ENCODE assay signal across 8 cellular contexts in the genomic region with DNA sequence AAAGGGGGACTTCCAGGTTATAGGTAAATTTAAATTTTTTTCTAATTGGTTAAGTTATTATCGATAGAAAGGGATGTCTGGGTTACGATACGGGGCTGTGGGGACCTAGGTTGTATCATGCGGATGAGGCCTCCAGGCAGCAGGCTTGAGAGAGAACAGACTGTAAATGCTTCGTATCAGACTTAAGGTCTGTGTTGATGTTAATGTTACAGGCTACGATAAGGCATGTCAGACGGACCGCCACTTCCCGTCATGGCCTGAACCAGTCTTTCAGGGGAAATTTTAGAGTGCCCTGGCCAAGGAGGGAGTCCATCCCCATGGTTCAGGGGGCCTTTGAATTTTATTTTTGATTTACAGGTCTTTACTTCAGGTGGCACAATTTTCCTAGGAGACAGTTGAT. TPM values are rescaled to one million over a fixed set of nuclear protein-coding genes. Genes with fewer than 3 reads are reported as not detected.
DNase-seq lines count a peak whose midpoint lies in the region; ATAC-seq, FAIRE-seq and TF ChIP-seq lines count a peak whose summit lies in the region.

No MANE protein-coding gene starts in this region.

- POLR2A ChIA-PET in HepG2 (lab: Yijun Ruan, JAX) = no interaction called here

- DNase-seq in right lobe of liver = no peak
- DNase-seq in HepG2 (ENCODE audit: low spot score) = no peak
- peak in 1 of 4 donors; percentile 30 for DNase-seq in body of pancreas
- no peak for DNase-seq in naive B cell
- no peak for DNase-seq in stimulated activated CD4-positive, alpha-beta T cell treated with anti-CD3 and anti-CD28 coated beads, Interleukin-1b, Interleukin-23, amount 100 ng/mL, for 48 hours
- DNase-seq in DMS53 (lab: John Stamatoyannopoulos, UW) = no peak

- no peak overlapping the region for H3K9ac ChIP-seq in HepG2 (ENCODE audit: insufficient read depth, low read depth, low read length)

- FAIRE-seq in HepG2 (lab: Jason Lieb, UNC) = no peak

- H3K9me3 Mint-ChIP-seq in naive B cell = no peaks in the 10 kb centered on the region

- H3K27ac ChIP-seq in right lobe of liver = peak overlapping the region; percentile 67 to 74 (median 68)
- H3K27ac ChIP-seq in HepG2 (ENCODE audit: extremely low read length, insufficient read depth, low read length) = no peak overlapping the region
- peak overlapping the region in 3 of 4 donors; percentile 21 to 78 (median 65) for H3K27ac ChIP-seq in body of pancreas

- H3K36me3 Mint-ChIP-seq in naive B cell = no peaks in the 10 kb centered on the region

- no TSS peak for BruUV-seq in HepG2 (replicated peaks; lab: Mats Ljungman, UMichigan)

- H3K4me1 Mint-ChIP-seq in naive B cell = peaks cover 56 to 85% (median 78%) of the 10 kb centered on the region in 3 donors

- no peaks in the 10 kb centered on the region for H4K20me1 ChIP-seq in HepG2 (ENCODE audit: insufficient read depth, low read length)

- H3K4me3 ChIP-seq in right lobe of liver (no peak overlapping the region), HepG2 (replicated peaks in 1 of 3; ENCODE audit: insufficient read depth in 1 of 3, low read depth in 2 of 3, low read length in 3 of 3) (no peak overlapping the region), body of pancreas (no peak overlapping the region)

- intact Hi-C loops in right lobe of liver (cut with DNase I) (no loop called here), HepG2 (cut with micrococcal nuclease; ENCODE audit: unreplicated experiment) (no loop called here), body of pancreas (cut with DNase I) (no loop called here)

- no peak overlapping the region for H2AFZ ChIP-seq in HepG2 (ENCODE audit: low read length)

- peak overlapping the region; percentile 93 to 98 (median 96) for H3K27ac Mint-ChIP-seq in naive B cell

- H3K27me3 Mint-ChIP-seq in naive B cell = no peaks in the 10 kb centered on the region

- peaks cover 0 to 37% (median 13%) of the 10 kb centered on the region in 4 donors for H3K4me1 ChIP-seq in right lobe of liver
- peaks cover 35% of the 10 kb centered on the region for H3K4me1 ChIP-seq in HepG2 (ENCODE audit: insufficient read depth, low read length)
- H3K4me1 ChIP-seq in body of pancreas = peaks cover 45% of the 10 kb centered on the region

- H3K27me3 ChIP-seq in right lobe of liver = no peaks in the 10 kb centered on the region
- H3K27me3 ChIP-seq in HepG2 (ENCODE audit: control insufficient read depth in 1 of 2, insufficient read depth in 2 of 2, low read length in 2 of 2) = peaks cover 0 to 64% of the 10 kb centered on the region in 2 experiments; a peak in 4 of 5 replicates
- no peaks in the 10 kb centered on the region for H3K27me3 ChIP-seq in body of pancreas

- WGBS in right lobe of liver (ENCODE audit: insufficient coverage, low coverage, low lambda C conversion rate, missing lambda C conversion rate) = 63% methylated on average over 9 of the region's 9 CpGs
- WGBS in HepG2 (ENCODE audit: low lambda C conversion rate) = 80% methylated on average over 9 of the region's 9 CpGs
- 51 to 54% methylated on average over 9 of the region's 9 CpGs for WGBS in body of pancreas, 2 donors

- no peak for TF ChIP-seq POLR2A in right lobe of liver (IDR thresholded peaks at IDR 0.05)
- TF ChIP-seq POLR2A in HepG2 (IDR thresholded peaks at IDR 0.05; ENCODE audit: insufficient read depth in 1 of 2, low read depth in 2 of 2, low read length in 2 of 2) = no peak
- TF ChIP-seq POLR2A in body of pancreas (IDR thresholded peaks at IDR 0.05) = no peak

- no peak overlapping the region for H3K4me2 ChIP-seq in HepG2 (ENCODE audit: low read depth, low read length)

- CTCF ChIA-PET in HepG2 (lab: Yijun Ruan, JAX; ENCODE audit: low intra/inter-chr PET ratio, low total read pairs) = no interaction called here

- TF ChIP-seq RAD21 in HepG2 (CRISPR knock-in tag; IDR thresholded peaks at IDR 0.05) = no peak

- in situ Hi-C loops in HepG2 (cut with HindIII; ENCODE audit: extremely low pct_ligation_motif_present, low pct_unique_long_range_greater_than_20kb) = no loop called here

- no peaks in the 10 kb centered on the region for H3K36me3 ChIP-seq in right lobe of liver
- H3K36me3 ChIP-seq in HepG2 (replicated peaks in 1 of 2; ENCODE audit: control insufficient read depth in 1 of 2, insufficient read depth in 2 of 2, low read length in 2 of 2) = no peaks in the 10 kb centered on the region
- no peaks in the 10 kb centered on the region for H3K36me3 ChIP-seq in body of pancreas (replicated peaks in 1 of 2; ENCODE audit: insufficient read depth in 1 of 2, low read depth in 2 of 2)

- H3K9me3 ChIP-seq in right lobe of liver (no peaks in the 10 kb centered on the region), HepG2 (ENCODE audit: low read length) (no peaks in the 10 kb centered on the region), body of pancreas (no peaks in the 10 kb centered on the region)

- ATAC-seq in right lobe of liver (peak in 2 of 4 donors; percentile 3 to 8), HepG2 (no peak), body of pancreas (no peak), naive B cell (ENCODE audit: low read depth in 2 of 2) (no peak), GM21529 (IDR thresholded peaks at IDR 0.05; ENCODE audit: unreplicated experiment) (no peak), GM18907 (IDR thresholded peaks at IDR 0.05; ENCODE audit: unreplicated experiment) (no peak)

- H3K4me3 Mint-ChIP-seq in naive B cell = peak overlapping the region in 7 of 8 donors; percentile 76 to 89 (median 85)

- TF ChIP-seq CTCF in right lobe of liver (IDR thresholded peaks at IDR 0.05) = no peak
- no peak for TF ChIP-seq CTCF in HepG2 (CRISPR knock-in tag; IDR thresholded peaks at IDR 0.05)
- TF ChIP-seq CTCF in body of pancreas (IDR thresholded peaks at IDR 0.05) = no peak

- H3K79me2 ChIP-seq in HepG2 (ENCODE audit: insufficient read depth, low read length) = no peaks in the 10 kb centered on the region

- no peak for TF ChIP-seq EP300 in HepG2 (IDR thresholded peaks at IDR 0.05; ENCODE audit: low read depth in 2 of 2, low read length in 2 of 2)
- TF ChIP-seq EP300 in HepG2 (CRISPR knock-in tag; IDR thresholded peaks at IDR 0.05; ENCODE audit: borderline replicate concordance) = no peak

TF ChIP-seq in HepG2, 621 proteins besides CTCF, POLR2A, EP300 and RAD21 (continues in another document):
- no peak for TF ChIP-seq ZNF367 (CRISPR knock-in tag; IDR thresholded peaks at IDR 0.05; ENCODE audit: borderline replicate concordance)
- TF ChIP-seq YEATS2 (CRISPR knock-in tag; IDR thresholded peaks at IDR 0.05; ENCODE audit: borderline replicate concordance) = no peak
- TF ChIP-seq, protein P1, sequence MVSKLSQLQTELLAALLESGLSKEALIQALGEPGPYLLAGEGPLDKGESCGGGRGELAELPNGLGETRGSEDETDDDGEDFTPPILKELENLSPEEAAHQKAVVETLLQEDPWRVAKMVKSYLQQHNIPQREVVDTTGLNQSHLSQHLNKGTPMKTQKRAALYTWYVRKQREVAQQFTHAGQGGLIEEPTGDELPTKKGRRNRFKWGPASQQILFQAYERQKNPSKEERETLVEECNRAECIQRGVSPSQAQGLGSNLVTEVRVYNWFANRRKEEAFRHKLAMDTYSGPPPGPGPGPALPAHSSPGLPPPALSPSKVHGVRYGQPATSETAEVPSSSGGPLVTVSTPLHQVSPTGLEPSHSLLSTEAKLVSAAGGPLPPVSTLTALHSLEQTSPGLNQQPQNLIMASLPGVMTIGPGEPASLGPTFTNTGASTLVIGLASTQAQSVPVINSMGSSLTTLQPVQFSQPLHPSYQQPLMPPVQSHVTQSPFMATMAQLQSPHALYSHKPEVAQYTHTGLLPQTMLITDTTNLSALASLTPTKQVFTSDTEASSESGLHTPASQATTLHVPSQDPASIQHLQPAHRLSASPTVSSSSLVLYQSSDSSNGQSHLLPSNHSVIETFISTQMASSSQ (IDR thresholded peaks at IDR 0.05; ENCODE audit: low read depth) = no peak
- TF ChIP-seq, protein P1 (CRISPR knock-in tag; IDR thresholded peaks at IDR 0.05; ENCODE audit: borderline replicate concordance) = no peak
- no peak for TF ChIP-seq ZBTB7A (CRISPR knock-in tag; IDR thresholded peaks at IDR 0.05)

RNA-seq across cellular contexts. Expression of a gene that starts 16.7 kb away (rescaled TPM):
- total RNA-seq in right lobe of liver (1 to 10 TPM; 3.3 to 9.8 (median 4.8) TPM), HepG2 (2016; rRNA removed; fragmentation: Illumina TruSeq; extraction: Trizol) (not detected in 2 replicates), body of pancreas (1 to 10 TPM; 7.5 to 7.6 TPM)
- not detected in 2 replicates for total RNA-seq in HepG2 (2016; cell fraction: cytosol; rRNA removed; fragmentation: Illumina TruSeq; extraction: Trizol; ENCODE audit: low read depth)
- not detected in 2 replicates for total RNA-seq in HepG2 (2016; cell fraction: insoluble cytoplasmic fraction; rRNA removed; fragmentation: Illumina TruSeq; extraction: Trizol)
- total RNA-seq in HepG2 (2016; cell fraction: membrane; rRNA removed; fragmentation: Illumina TruSeq; extraction: Trizol) = not detected in 2 replicates
- total RNA-seq in HepG2 (2016; cell fraction: nucleus; rRNA removed; fragmentation: Illumina TruSeq; extraction: Trizol) = not detected in 2 replicates
- polyA plus RNA-seq in HepG2 (2011; rRNA removed) (0.04 and 0.10 TPM in 2 replicates), naive B cell (ENCODE audit: low read depth in 6 of 6) (10 to 100 TPM; 20.7 to 34.3 (median 25.1) TPM)
- 0.08 TPM in 2 replicates for polyA plus RNA-seq in HepG2 (2011; cell fraction: cytosol; rRNA removed)
- 0.06 and 0.12 TPM in 2 replicates for polyA plus RNA-seq in HepG2 (2011; cell fraction: nucleus; rRNA removed)
- polyA plus RNA-seq in HepG2 (2012) = 0.09 TPM in 1 of 2 replicates, not detected in the other
- polyA plus RNA-seq in HepG2 (2016; cell fraction: cytosol; fragmentation: Illumina TruSeq; extraction: Trizol; ENCODE audit: low read depth) = not detected in 2 replicates
- polyA plus RNA-seq in HepG2 (2016; cell fraction: insoluble cytoplasmic fraction; fragmentation: Illumina TruSeq; extraction: Trizol; ENCODE audit: low read depth) = not detected in 2 replicates
- polyA plus RNA-seq in HepG2 (2016; cell fraction: membrane; fragmentation: Illumina TruSeq; extraction: Trizol; ENCODE audit: low read depth) = not detected in 2 replicates
- polyA plus RNA-seq in HepG2 (2016; cell fraction: nucleus; fragmentation: Illumina TruSeq; extraction: Trizol; ENCODE audit: insufficient read depth, low read depth) = not detected in 2 replicates
- polyA minus RNA-seq in HepG2 (2011; rRNA and poly(A)+ RNA removed; ENCODE audit: low replicate concordance) = 0.10 and 7.4 TPM in 2 replicates
- 0.97 TPM in 1 of 2 replicates, not detected in the other for polyA minus RNA-seq in HepG2 (2011; cell fraction: cytosol; rRNA and poly(A)+ RNA removed)
- not detected in 2 replicates for polyA minus RNA-seq in HepG2 (2011; cell fraction: nucleus; rRNA and poly(A)+ RNA removed)
